ENCODE assay signal across 8 cellular contexts in genomic region chr2:54704688-54705605, GRCh38. TPM values are rescaled to one million over a fixed set of nuclear protein-coding genes. Genes with fewer than 3 reads are reported as not detected.
DNase-seq lines count a peak whose midpoint lies in the region; ATAC-seq, FAIRE-seq and TF ChIP-seq lines count a peak whose summit lies in the region.

No MANE protein-coding gene starts in this region.

- DNase-seq in stimulated activated naive CD8-positive, alpha-beta T cell treated with anti-CD3 and anti-CD28 coated beads, Interleukin-15, amount 100 ng/mL, for 72 hours: no peak
- no peak for DNase-seq in stimulated activated naive CD8-positive, alpha-beta T cell treated with anti-CD3 and anti-CD28 coated beads, Interleukin-15, Interleukin-2, amounts not matched to agents 100 U/mL and 50 U/mL, for 24 hours
- DNase-seq in Peyer's patch (no peak), ecto neural progenitor cell (ENCODE audit: low spot score) (no peak)
- peak in 6 of 9 donors; percentile 26 to 69 (median 58) for DNase-seq in naive thymus-derived CD4-positive, alpha-beta T cell

- H3K27ac ChIP-seq in Peyer's patch: no peak overlapping the region
- no peak overlapping the region for H3K27ac ChIP-seq in naive thymus-derived CD4-positive, alpha-beta T cell (ENCODE audit: low read depth, low read length)

- H3K4me3 Mint-ChIP-seq in stimulated activated naive CD8-positive, alpha-beta T cell treated with anti-CD3 and anti-CD28 coated beads, Interleukin-15, amount 100 ng/mL, for 72 hours: no peak overlapping the region
- H3K4me3 Mint-ChIP-seq in naive thymus-derived CD4-positive, alpha-beta T cell: no peak overlapping the region

- CTCF ChIA-PET in naive thymus-derived CD4-positive, alpha-beta T cell (lab: Charles Lee): interaction anchor here (0.7 to 5.0 kb wide), 30 partner anchors 9 to 612 kb away, joined by 3 to 117 read pairs (median 4); no protein-coding TSS in a partner anchor

- H3K9me3 ChIP-seq in Peyer's patch: no peaks in the 10 kb centered on the region
- H3K9me3 ChIP-seq in naive thymus-derived CD4-positive, alpha-beta T cell (ENCODE audit: control insufficient read depth in 2 of 3, low read length in 3 of 3): no peaks in the 10 kb centered on the region

- no peaks in the 10 kb centered on the region for H3K36me3 Mint-ChIP-seq in naive thymus-derived CD4-positive, alpha-beta T cell

- H3K9me3 Mint-ChIP-seq in stimulated activated naive CD8-positive, alpha-beta T cell treated with anti-CD3 and anti-CD28 coated beads, Interleukin-15, amount 100 ng/mL, for 72 hours: no peaks in the 10 kb centered on the region
- H3K9me3 Mint-ChIP-seq in naive thymus-derived CD4-positive, alpha-beta T cell: no peaks in the 10 kb centered on the region

- no peak overlapping the region for H3K4me3 ChIP-seq in Peyer's patch
- H3K4me3 ChIP-seq in naive thymus-derived CD4-positive, alpha-beta T cell (ENCODE audit: low read length): no peak overlapping the region

- POLR2A ChIA-PET in naive thymus-derived CD4-positive, alpha-beta T cell (lab: Charles Lee): interaction anchor here (0.6 to 1.3 kb wide), 7 partner anchors 10 to 598 kb away, joined by 3 to 4 read pairs (median 3); partner anchors contain the start of gene EML6

- no peaks in the 10 kb centered on the region for H3K36me3 ChIP-seq in Peyer's patch
- no peaks in the 10 kb centered on the region for H3K36me3 ChIP-seq in naive thymus-derived CD4-positive, alpha-beta T cell (ENCODE audit: control insufficient read depth in 2 of 3, insufficient read depth in 3 of 3, low read length in 3 of 3)

- TF ChIP-seq CTCF in Peyer's patch (IDR thresholded peaks at IDR 0.05): peak; percentile 26 to 84 (median 68)

- no peak overlapping the region for H3K27ac Mint-ChIP-seq in stimulated activated naive CD8-positive, alpha-beta T cell treated with anti-CD3 and anti-CD28 coated beads, Interleukin-15, amount 100 ng/mL, for 72 hours
- H3K27ac Mint-ChIP-seq in naive thymus-derived CD4-positive, alpha-beta T cell: no peak overlapping the region

- peak; percentile 63 for ATAC-seq in stimulated activated naive CD8-positive, alpha-beta T cell treated with anti-CD3 and anti-CD28 coated beads, Interleukin-15, amount 100 ng/mL, for 72 hours
- ATAC-seq in stimulated activated naive CD8-positive, alpha-beta T cell treated with anti-CD3 and anti-CD28 coated beads, Interleukin-15, Interleukin-2, amounts not matched to agents 100 U/mL and 50 U/mL, for 24 hours: no peak
- ATAC-seq in naive thymus-derived CD4-positive, alpha-beta T cell: peak; percentile 74
- no peak for ATAC-seq in GM18519 (IDR thresholded peaks at IDR 0.05; ENCODE audit: low FRiP score, unreplicated experiment)

- H3K4me1 ChIP-seq in Peyer's patch: peaks cover 0 to 12% (median 0%) of the 10 kb centered on the region in 4 donors
- H3K4me1 ChIP-seq in naive thymus-derived CD4-positive, alpha-beta T cell (ENCODE audit: control insufficient read depth in 2 of 2, insufficient read depth in 2 of 2, low read length in 2 of 2): no peaks in the 10 kb centered on the region

- no peak for TF ChIP-seq POLR2A in Peyer's patch (IDR thresholded peaks at IDR 0.05)

- H3K4me1 Mint-ChIP-seq in stimulated activated naive CD8-positive, alpha-beta T cell treated with anti-CD3 and anti-CD28 coated beads, Interleukin-15, amount 100 ng/mL, for 72 hours: peaks cover 29% of the 10 kb centered on the region
- peaks cover 0 to 18% (median 0%) of the 10 kb centered on the region in 7 donors for H3K4me1 Mint-ChIP-seq in naive thymus-derived CD4-positive, alpha-beta T cell

- H3K27me3 Mint-ChIP-seq in stimulated activated naive CD8-positive, alpha-beta T cell treated with anti-CD3 and anti-CD28 coated beads, Interleukin-15, amount 100 ng/mL, for 72 hours: peaks cover 27% of the 10 kb centered on the region
- peaks cover 10 to 59% (median 15%) of the 10 kb centered on the region in 5 donors for H3K27me3 Mint-ChIP-seq in naive thymus-derived CD4-positive, alpha-beta T cell

- TF ChIP-seq RAD21 in Ishikawa (IDR thresholded peaks at IDR 0.05; ENCODE audit: low read depth): peak; percentile 73

- no peak for TF ChIP-seq EP300 in Ishikawa (IDR thresholded peaks at IDR 0.05; ENCODE audit: borderline replicate concordance)

- FAIRE-seq in endometrium (lab: Jason Lieb, UNC): peak; percentile 97

- no peaks in the 10 kb centered on the region for H3K27me3 ChIP-seq in Peyer's patch
- no peaks in the 10 kb centered on the region for H3K27me3 ChIP-seq in naive thymus-derived CD4-positive, alpha-beta T cell (ENCODE audit: control insufficient read depth in 2 of 2, insufficient read depth in 2 of 2, low read length in 2 of 2)

- intact Hi-C loops in naive thymus-derived CD4-positive, alpha-beta T cell (cut with micrococcal nuclease): loop anchor here (1.0 to 10.0 kb wide), 14 partner anchors 24 to 790 kb away; no protein-coding TSS in a partner anchor

TF ChIP-seq in Ishikawa, 13 proteins besides CTCF, POLR2A, EP300 and RAD21:
- TF ChIP-seq USF1 (IDR thresholded peaks at IDR 0.05) (no peak), CREB1 (IDR thresholded peaks at IDR 0.05; ENCODE audit: low read depth) (no peak), TCF12 (IDR thresholded peaks at IDR 0.05; ENCODE audit: low read depth) (no peak), CEBPB (IDR thresholded peaks at IDR 0.05) (no peak), REST (IDR thresholded peaks at IDR 0.05; ENCODE audit: low read depth) (no peak), MAX (IDR thresholded peaks at IDR 0.05) (no peak)

RNA-seq across cellular contexts. Expression of gene EML6, which starts 18.5 kb away (rescaled TPM):
- 10 to 100 TPM in 1 of 4 donors, 1 to 10 TPM in 3; 5.9 to 11.0 (median 7.9) TPM for total RNA-seq in Peyer's patch
- total RNA-seq in naive thymus-derived CD4-positive, alpha-beta T cell: 1 to 10 TPM in 3 of 5 experiments, under 1 TPM in 2; 0.32 to 2.5 (median 1.5) TPM
- not detected for polyA plus RNA-seq in naive thymus-derived CD4-positive, alpha-beta T cell

Comparison
In these comparisons a context has a peak if more than half of its experiments do, and no peak if none do; other contexts are left out.
1. ATAC-seq: peak in stimulated activated naive CD8-positive, alpha-beta T cell treated with anti-CD3 and anti-CD28 coated beads, Interleukin-15, amount 100 ng/mL, for 72 hours (single experiment) and naive thymus-derived CD4-positive, alpha-beta T cell (single experiment); none in stimulated activated naive CD8-positive, alpha-beta T cell treated with anti-CD3 and anti-CD28 coated beads, Interleukin-15, Interleukin-2, amounts not matched to agents 100 U/mL and 50 U/mL, for 24 hours (single experiment) and GM18519 (single experiment).
2. DNase-seq: peak in naive thymus-derived CD4-positive, alpha-beta T cell (6 of 9); none in stimulated activated naive CD8-positive, alpha-beta T cell treated with anti-CD3 and anti-CD28 coated beads, Interleukin-15, amount 100 ng/mL, for 72 hours (0 of 2), stimulated activated naive CD8-positive, alpha-beta T cell treated with anti-CD3 and anti-CD28 coated beads, Interleukin-15, Interleukin-2, amounts not matched to agents 100 U/mL and 50 U/mL, for 24 hours (single experiment), Peyer's patch (0 of 3) and ecto neural progenitor cell (single experiment).